In genomic region chr20:37519508-37520416, GRCh38 we compare ENCODE assay signal across 9 cellular contexts. TPM values are rescaled to one million over a fixed set of nuclear protein-coding genes. Genes with fewer than 3 reads are reported as not detected.
DNase-seq lines count a peak whose midpoint lies in the region; ATAC-seq and TF ChIP-seq lines count a peak whose summit lies in the region.
"Had no signal": no experiment of that assay in that cellular context is flagged by ENCODE, and none has a peak within 500 bp of the region (broad histone marks: within the 10 kb centered on the region; RNA-seq: fewer than 3 reads in every experiment).

No MANE protein-coding gene starts in this region.

- H3K27ac ChIP-seq in PC-3 (ENCODE audit: low read length), result no peak overlapping the region
- H3K27ac ChIP-seq in right atrium auricular region, result peak overlapping the region; percentile 56 to 60
- H3K27ac ChIP-seq in stomach smooth muscle (ENCODE audit: low read length), result peak overlapping the region; percentile 96

- TF ChIP-seq POLR2A in erythroblast (IDR thresholded peaks at IDR 0.05; ENCODE audit: low read length), result no peak

- H3K36me3 ChIP-seq in PC-3 (ENCODE audit: low read depth, low read length) (peaks cover 33% of the 10 kb centered on the region), right atrium auricular region (peaks cover 21% of the 10 kb centered on the region), stomach smooth muscle (ENCODE audit: control insufficient read depth in 2 of 2, insufficient read depth in 2 of 2, low read length in 2 of 2) (peaks cover 3 to 14% of the 10 kb centered on the region in 2 donors)

- H2AFZ ChIP-seq in PC-3 (ENCODE audit: low read length), result no peak overlapping the region

- H3K9me2 ChIP-seq in PC-3 (replicated peaks; ENCODE audit: low read length), result no peaks in the 10 kb centered on the region

- peaks cover 21% of the 10 kb centered on the region for H3K4me1 ChIP-seq in PC-3 (ENCODE audit: insufficient read depth, low read length)
- peaks cover 0 to 81% of the 10 kb centered on the region in 2 donors for H3K4me1 ChIP-seq in right atrium auricular region
- H3K4me1 ChIP-seq in stomach smooth muscle (ENCODE audit: control insufficient read depth, insufficient read depth, low read length), result peaks cover 80% of the 10 kb centered on the region

- peaks cover 99% of the 10 kb centered on the region for H3K79me2 ChIP-seq in PC-3 (ENCODE audit: low read length)

- CTCF ChIA-PET in PC-3 (lab: Charles Lee), result no interaction called here

- no peak overlapping the region for H3K4me2 ChIP-seq in PC-3 (ENCODE audit: low read length)

- peaks cover 65% of the 10 kb centered on the region for H4K20me1 ChIP-seq in PC-3 (ENCODE audit: low read length)

- H3K9ac ChIP-seq in PC-3 (ENCODE audit: low read length) (no peak overlapping the region), stomach smooth muscle (ENCODE audit: low read length in 2 of 2) (peak overlapping the region; percentile 29 to 71)

- no peak overlapping the region for H3K4me3 ChIP-seq in PC-3 (ENCODE audit: low read length)
- H3K4me3 ChIP-seq in right atrium auricular region, result no peak overlapping the region
- peak overlapping the region; percentile 3 to 72 for H3K4me3 ChIP-seq in stomach smooth muscle (ENCODE audit: low read length in 2 of 2)

- H3F3A ChIP-seq in PC-3 (ENCODE audit: low read length, unreplicated experiment), result no peaks in the 10 kb centered on the region

- intact Hi-C loops in PC-3 (cut with micrococcal nuclease), result no loop called here

- TF ChIP-seq CTCF in PC-3 (conservative IDR thresholded peaks at IDR 0.05; ENCODE audit: low read depth, low read length) (no peak), right atrium auricular region (IDR thresholded peaks at IDR 0.05) (no peak)

- no TSS peak for BruUV-seq in PC-3 (replicated peaks; lab: Mats Ljungman, UMichigan)

- H3K27me3 ChIP-seq in PC-3 (ENCODE audit: low read length) (no peaks in the 10 kb centered on the region), right atrium auricular region (no peaks in the 10 kb centered on the region), stomach smooth muscle (ENCODE audit: control insufficient read depth in 1 of 2, insufficient read depth in 2 of 2, low read length in 2 of 2) (no peaks in the 10 kb centered on the region)

- H3K9me3 ChIP-seq in PC-3 (ENCODE audit: low read length), result no peaks in the 10 kb centered on the region
- no peaks in the 10 kb centered on the region for H3K9me3 ChIP-seq in right atrium auricular region
- H3K9me3 ChIP-seq in stomach smooth muscle (ENCODE audit: control insufficient read depth in 2 of 2, low read length in 2 of 2), result no peaks in the 10 kb centered on the region

- DNase-seq in NCI-H748 (lab: John Stamatoyannopoulos, UW; ENCODE audit: unreplicated experiment) (peak; percentile 52), NCI-H748 treated with DMSO at 0.1 percent for 48 hours (lab: John Stamatoyannopoulos, UW) (no peak), PC-3 (no peak), right atrium auricular region (ENCODE audit: low spot score) (no peak), erythroblast (lab: John Stamatoyannopoulos, UW) (no peak)
- DNase-seq: activated CD8-positive, alpha-beta memory T cell treated with anti-CD3 and anti-CD28 coated beads for 24 hours had no signal

- POLR2A ChIA-PET in PC-3 (lab: Charles Lee; ENCODE audit: unreplicated experiment), result no interaction called here

- ATAC-seq in PC-3, result peak; percentile 13; the same call in 1 of the 2 replicates
- ATAC-seq in HG03565 (IDR thresholded peaks at IDR 0.05; ENCODE audit: unreplicated experiment), result no peak
- no peak for ATAC-seq in HG02571 (IDR thresholded peaks at IDR 0.05; ENCODE audit: unreplicated experiment)

RNA-seq across cellular contexts. Expression of gene NNAT, which starts 1.3 kb away (rescaled TPM):
- total RNA-seq in PC-3 (2014; rRNA removed) (not detected in 2 replicates), right atrium auricular region (1 to 10 TPM in 1 of 2 donors, under 1 TPM in 1; 0.78 to 2.6 TPM)

RNA-seq across cellular contexts. Expression of gene BLCAP, which starts 7.9 kb away (rescaled TPM):
- 100 and 120 TPM in 2 replicates for total RNA-seq in PC-3 (2014; rRNA removed)
- 10 to 100 TPM; 66.6 to 78.7 TPM for total RNA-seq in right atrium auricular region

Comparison
In these comparisons a context has a peak if more than half of its experiments do, and no peak if none do; other contexts are left out.
1. H3K4me3 ChIP-seq: peak in stomach smooth muscle (2 of 2); none in PC-3 (single experiment) and right atrium auricular region (0 of 2).